26 cellular contexts compared by ENCODE assay signal in the genomic region with DNA sequence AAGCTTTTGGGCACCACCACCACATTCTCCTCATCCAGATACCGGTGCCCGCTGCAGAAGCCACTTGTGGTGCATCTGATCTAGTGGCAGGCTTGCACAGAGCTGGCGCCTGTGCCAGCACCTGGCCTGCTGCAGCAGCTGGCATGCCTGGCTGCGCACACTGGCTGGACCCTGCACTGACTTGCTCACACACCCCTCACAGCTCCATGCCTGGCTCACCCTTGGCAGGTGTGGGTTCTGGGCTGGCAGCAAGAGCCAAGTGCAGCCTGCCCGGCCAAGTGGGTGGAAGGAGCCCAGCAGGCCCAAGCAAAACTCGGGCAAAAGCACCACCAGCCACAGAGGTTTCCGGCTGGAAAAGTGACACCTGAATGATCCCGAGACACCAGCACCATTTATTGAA.
"Had no signal": no experiment of that assay in that cellular context is flagged by ENCODE, and none has a peak within 500 bp of the region (broad histone marks: within the 10 kb centered on the region; RNA-seq: fewer than 3 reads in every experiment).

No MANE protein-coding gene starts in this region.

- H3K27me3 Mint-ChIP-seq: naive B cell; natural killer cell treated with Interleukin-12 subunit alpha and Interleukin-12 subunit beta and Interleukin-15 and Interleukin-18, amount 100 ng/mL, for 72 hours; stimulated activated naive CD8-positive, alpha-beta T cell treated with anti-CD3 and anti-CD28 coated beads, Interleukin-15, amount 100 ng/mL, for 72 hours had no signal

- DNase-seq: head of caudate nucleus; hippocampal formation; left colon; left lung; lower lobe of right lung; mammary epithelial cell; mesendoderm; naive B cell; nucleus accumbens; pancreas; retina; right cardiac atrium; stimulated activated CD4-positive, alpha-beta T cell treated with anti-CD3 and anti-CD28 coated beads, Interleukin-12 subunit alpha, Interleukin-12 subunit beta, amount 100 ng/mL, for 4 hours; stimulated activated CD4-positive, alpha-beta T cell treated with anti-CD3 and anti-CD28 coated beads, Interleukin-15, amount 100 ng/mL, for 24 hours; stimulated activated CD4-positive, alpha-beta T cell treated with anti-CD3 and anti-CD28 coated beads, Interleukin-2, amount 100 ng/mL, for 24 hours; stimulated activated CD4-positive, alpha-beta T cell treated with anti-CD3 and anti-CD28 coated beads, Interleukin-4, amount 100 ng/mL, for 1 hour; stimulated activated naive CD4-positive, alpha-beta T cell treated with Interleukin-2 at 50 U/mL for 16 hours; stimulated activated naive CD8-positive, alpha-beta T cell treated with anti-CD3 and anti-CD28 coated beads, Interleukin-15, amount 100 ng/mL, for 72 hours; substantia nigra had no signal

- H3K27ac Mint-ChIP-seq: mesothelial cell of epicardium; natural killer cell treated with Interleukin-12 subunit alpha and Interleukin-12 subunit beta and Interleukin-15 and Interleukin-18, amount 100 ng/mL, for 72 hours had no signal

- ATAC-seq: left colon; left lung; natural killer cell treated with Interleukin-12 subunit alpha and Interleukin-12 subunit beta and Interleukin-15 and Interleukin-18, amount 100 ng/mL, for 72 hours; pancreas; right cardiac atrium; sciatic nerve had no signal

- H3K27me3 ChIP-seq: left lung, pancreas, tibial nerve, upper lobe of left lung had no signal

- H3K4me1 ChIP-seq: left lung, lower lobe of right lung, pancreas, prostate gland, tibial nerve, upper lobe of left lung had no signal

- H3K4me1 Mint-ChIP-seq: mesothelial cell of epicardium; naive B cell; stimulated activated naive CD8-positive, alpha-beta T cell treated with anti-CD3 and anti-CD28 coated beads, Interleukin-15, amount 100 ng/mL, for 72 hours had no signal

- H3K4me3 ChIP-seq: left lung, lower lobe of right lung, pancreas, prostate gland, skin epidermis, tibial nerve, upper lobe of left lung had no signal

- H3K36me3 Mint-ChIP-seq: mesothelial cell of epicardium; naive B cell; natural killer cell treated with Interleukin-12 subunit alpha and Interleukin-12 subunit beta and Interleukin-15 and Interleukin-18, amount 100 ng/mL, for 72 hours had no signal

- H3K27ac ChIP-seq: left lung, lower lobe of right lung, pancreas, prostate gland, skin epidermis, tibial nerve, upper lobe of left lung had no signal

- H3K4me3 Mint-ChIP-seq: mesothelial cell of epicardium; naive B cell; natural killer cell treated with Interleukin-12 subunit alpha and Interleukin-12 subunit beta and Interleukin-15 and Interleukin-18, amount 100 ng/mL, for 72 hours; stimulated activated naive CD8-positive, alpha-beta T cell treated with anti-CD3 and anti-CD28 coated beads, Interleukin-15, amount 100 ng/mL, for 72 hours had no signal

- H3K9me3 Mint-ChIP-seq: stimulated activated naive CD8-positive, alpha-beta T cell treated with anti-CD3 and anti-CD28 coated beads, Interleukin-15, amount 100 ng/mL, for 72 hours had no signal

- H3K36me3 ChIP-seq: left lung, lower lobe of right lung, pancreas, prostate gland, tibial nerve, upper lobe of left lung had no signal

- H3K9me3 ChIP-seq: lower lobe of right lung, pancreas, prostate gland had no signal
